17 cellular contexts compared by ENCODE assay signal in genomic region chr3:69568458-69568857, GRCh38.
"Had no signal": no experiment of that assay in that cellular context is flagged by ENCODE, and none has a peak within 500 bp of the region (broad histone marks: within the 10 kb centered on the region; RNA-seq: fewer than 3 reads in every experiment).

No MANE protein-coding gene starts in this region.

- H3K9me3 ChIP-seq: ovary, sigmoid colon, suprapubic skin, upper lobe of right lung had no signal

- ATAC-seq: activated T-cell treated with anti-CD3 and anti-CD28 coated beads, Interleukin-2, amount 50 U/mL, for 72 hours; T-cell; upper lobe of right lung had no signal

- DNase-seq: activated CD4-positive, alpha-beta memory T cell treated with anti-CD3 and anti-CD28 coated beads, Interleukin-2, amount 10 ng/mL, durations not matched to agents 7 days and 5 days; activated CD8-positive, alpha-beta memory T cell treated with anti-CD3 and anti-CD28 coated beads, Interleukin-2, amount 50 U/mL, for 4 hours; activated naive CD8-positive, alpha-beta T cell treated with anti-CD3 and anti-CD28 coated beads, Interleukin-2, amount 10 ng/mL, durations not matched to agents 7 days and 5 days; activated T-cell treated with anti-CD3 and anti-CD28 coated beads, Interleukin-2, amount 50 U/mL, for 72 hours; central memory CD4-positive, alpha-beta T cell; effector memory CD4-positive, alpha-beta T cell; foreskin melanocyte; kidney; ovary; sigmoid colon; stimulated activated CD4-positive, alpha-beta T cell treated with anti-CD3 and anti-CD28 coated beads, Interleukin-12 subunit alpha, Interleukin-12 subunit beta, amount 100 ng/mL, for 4 hours; stimulated activated naive CD4-positive, alpha-beta T cell; T-cell; T1000; upper lobe of right lung had no signal

- H3K27ac ChIP-seq: epithelial cell of prostate, ovary, sigmoid colon, suprapubic skin, upper lobe of right lung had no signal

- H3K27me3 ChIP-seq: ovary, sigmoid colon, suprapubic skin, upper lobe of right lung had no signal

- H3K36me3 ChIP-seq: ovary, sigmoid colon, suprapubic skin, upper lobe of right lung had no signal

- H3K4me3 ChIP-seq: ovary, sigmoid colon, suprapubic skin, upper lobe of right lung had no signal

- H3K4me1 ChIP-seq: sigmoid colon, upper lobe of right lung had no signal
